Comparison of ENCODE assay signal across 1 cellular context in genomic region chr17:76134911-76135809, GRCh38.
TF ChIP-seq lines count a peak whose summit lies in the region.

No MANE protein-coding gene starts in this region.

TF ChIP-seq in WTC11, 78 proteins besides CTCF, POLR2A, EP300 and RAD21 (continued from another document):
- TF ChIP-seq, protein P1, sequence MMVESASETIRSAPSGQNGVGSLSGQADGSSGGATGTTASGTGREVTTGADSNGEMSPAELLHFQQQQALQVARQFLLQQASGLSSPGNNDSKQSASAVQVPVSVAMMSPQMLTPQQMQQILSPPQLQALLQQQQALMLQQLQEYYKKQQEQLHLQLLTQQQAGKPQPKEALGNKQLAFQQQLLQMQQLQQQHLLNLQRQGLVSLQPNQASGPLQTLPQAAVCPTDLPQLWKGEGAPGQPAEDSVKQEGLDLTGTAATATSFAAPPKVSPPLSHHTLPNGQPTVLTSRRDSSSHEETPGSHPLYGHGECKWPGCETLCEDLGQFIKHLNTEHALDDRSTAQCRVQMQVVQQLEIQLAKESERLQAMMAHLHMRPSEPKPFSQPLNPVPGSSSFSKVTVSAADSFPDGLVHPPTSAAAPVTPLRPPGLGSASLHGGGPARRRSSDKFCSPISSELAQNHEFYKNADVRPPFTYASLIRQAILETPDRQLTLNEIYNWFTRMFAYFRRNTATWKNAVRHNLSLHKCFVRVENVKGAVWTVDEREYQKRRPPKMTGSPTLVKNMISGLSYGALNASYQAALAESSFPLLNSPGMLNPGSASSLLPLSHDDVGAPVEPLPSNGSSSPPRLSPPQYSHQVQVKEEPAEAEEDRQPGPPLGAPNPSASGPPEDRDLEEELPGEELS (CRISPR knock-in tag; IDR thresholded peaks at IDR 0.05), result no peak
- no peak for TF ChIP-seq E2F4 (CRISPR knock-in tag; IDR thresholded peaks at IDR 0.05; ENCODE audit: borderline replicate concordance, low read depth)
- TF ChIP-seq PRDM15 (CRISPR knock-in tag; IDR thresholded peaks at IDR 0.05), result no peak
- TF ChIP-seq ZNF121 (CRISPR knock-in tag; IDR thresholded peaks at IDR 0.05), result no peak
- no peak for TF ChIP-seq ZNF232 (CRISPR knock-in tag; IDR thresholded peaks at IDR 0.05)
- no peak for TF ChIP-seq RORB (CRISPR knock-in tag; IDR thresholded peaks at IDR 0.05)
- TF ChIP-seq GTF2I (CRISPR knock-in tag; conservative IDR thresholded peaks at IDR 0.05), result no peak
- no peak for TF ChIP-seq FOXJ3 (CRISPR knock-in tag; IDR thresholded peaks at IDR 0.05; ENCODE audit: borderline replicate concordance)
- peak; percentile 30; the same call in 1 of the 2 replicates for TF ChIP-seq SMAD3 (CRISPR knock-in tag; IDR thresholded peaks at IDR 0.05; ENCODE audit: borderline replicate concordance)
- peak; percentile 63; the same call in 1 of the 2 replicates for TF ChIP-seq TEAD4 (CRISPR knock-in tag; IDR thresholded peaks at IDR 0.05)
- no peak for TF ChIP-seq PREB (CRISPR knock-in tag; IDR thresholded peaks at IDR 0.05; ENCODE audit: borderline replicate concordance)
- peak; percentile 56; the same call in 1 of the 2 replicates for TF ChIP-seq ZNF219 (CRISPR knock-in tag; IDR thresholded peaks at IDR 0.05; ENCODE audit: borderline replicate concordance)
- TF ChIP-seq, protein P2, sequence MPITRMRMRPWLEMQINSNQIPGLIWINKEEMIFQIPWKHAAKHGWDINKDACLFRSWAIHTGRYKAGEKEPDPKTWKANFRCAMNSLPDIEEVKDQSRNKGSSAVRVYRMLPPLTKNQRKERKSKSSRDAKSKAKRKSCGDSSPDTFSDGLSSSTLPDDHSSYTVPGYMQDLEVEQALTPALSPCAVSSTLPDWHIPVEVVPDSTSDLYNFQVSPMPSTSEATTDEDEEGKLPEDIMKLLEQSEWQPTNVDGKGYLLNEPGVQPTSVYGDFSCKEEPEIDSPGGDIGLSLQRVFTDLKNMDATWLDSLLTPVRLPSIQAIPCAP (CRISPR knock-in tag; IDR thresholded peaks at IDR 0.05), result no peak
- TF ChIP-seq, protein P3, sequence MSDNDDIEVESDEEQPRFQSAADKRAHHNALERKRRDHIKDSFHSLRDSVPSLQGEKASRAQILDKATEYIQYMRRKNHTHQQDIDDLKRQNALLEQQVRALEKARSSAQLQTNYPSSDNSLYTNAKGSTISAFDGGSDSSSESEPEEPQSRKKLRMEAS (CRISPR knock-in tag; IDR thresholded peaks at IDR 0.05), result peak; percentile 63
- TF ChIP-seq SP1 (CRISPR knock-in tag; conservative IDR thresholded peaks at IDR 0.05), result peak; percentile 74; the same call in 1 of the 2 replicates
- TF ChIP-seq CREM (CRISPR knock-in tag; IDR thresholded peaks at IDR 0.05), result no peak
- TF ChIP-seq CREB1 (CRISPR knock-in tag; IDR thresholded peaks at IDR 0.05), result no peak
- peak; percentile 87 for TF ChIP-seq ZNF423 (CRISPR knock-in tag; IDR thresholded peaks at IDR 0.05)
- TF ChIP-seq E2F1 (CRISPR knock-in tag; IDR thresholded peaks at IDR 0.05), result no peak
- TF ChIP-seq ATF1 (CRISPR knock-in tag; IDR thresholded peaks at IDR 0.05), result no peak
- TF ChIP-seq, protein P4, sequence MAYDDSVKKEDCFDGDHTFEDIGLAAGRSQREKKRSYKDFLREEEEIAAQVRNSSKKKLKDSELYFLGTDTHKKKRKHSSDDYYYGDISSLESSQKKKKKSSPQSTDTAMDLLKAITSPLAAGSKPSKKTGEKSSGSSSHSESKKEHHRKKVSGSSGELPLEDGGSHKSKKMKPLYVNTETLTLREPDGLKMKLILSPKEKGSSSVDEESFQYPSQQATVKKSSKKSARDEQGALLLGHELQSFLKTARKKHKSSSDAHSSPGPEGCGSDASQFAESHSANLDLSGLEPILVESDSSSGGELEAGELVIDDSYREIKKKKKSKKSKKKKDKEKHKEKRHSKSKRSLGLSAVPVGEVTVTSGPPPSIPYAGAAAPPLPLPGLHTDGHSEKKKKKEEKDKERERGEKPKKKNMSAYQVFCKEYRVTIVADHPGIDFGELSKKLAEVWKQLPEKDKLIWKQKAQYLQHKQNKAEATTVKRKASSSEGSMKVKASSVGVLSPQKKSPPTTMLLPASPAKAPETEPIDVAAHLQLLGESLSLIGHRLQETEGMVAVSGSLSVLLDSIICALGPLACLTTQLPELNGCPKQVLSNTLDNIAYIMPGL (CRISPR knock-in tag; IDR thresholded peaks at IDR 0.05), result no peak
- TF ChIP-seq EMX1 (CRISPR knock-in tag; IDR thresholded peaks at IDR 0.05), result no peak
- TF ChIP-seq, protein P5, sequence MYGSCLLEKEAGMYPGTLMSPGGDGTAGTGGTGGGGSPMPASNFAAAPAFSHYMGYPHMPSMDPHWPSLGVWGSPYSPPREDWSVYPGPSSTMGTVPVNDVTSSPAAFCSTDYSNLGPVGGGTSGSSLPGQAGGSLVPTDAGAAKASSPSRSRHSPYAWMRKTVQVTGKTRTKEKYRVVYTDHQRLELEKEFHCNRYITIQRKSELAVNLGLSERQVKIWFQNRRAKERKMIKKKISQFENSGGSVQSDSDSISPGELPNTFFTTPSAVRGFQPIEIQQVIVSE (CRISPR knock-in tag; IDR thresholded peaks at IDR 0.05; ENCODE audit: borderline replicate concordance), result no peak
- TF ChIP-seq GABPB1 (CRISPR knock-in tag; IDR thresholded peaks at IDR 0.05), result no peak
- no peak for TF ChIP-seq CBFB (CRISPR knock-in tag; IDR thresholded peaks at IDR 0.05; ENCODE audit: low read depth)
- no peak for TF ChIP-seq TP53 (CRISPR knock-in tag; IDR thresholded peaks at IDR 0.05)
- TF ChIP-seq, protein P6, sequence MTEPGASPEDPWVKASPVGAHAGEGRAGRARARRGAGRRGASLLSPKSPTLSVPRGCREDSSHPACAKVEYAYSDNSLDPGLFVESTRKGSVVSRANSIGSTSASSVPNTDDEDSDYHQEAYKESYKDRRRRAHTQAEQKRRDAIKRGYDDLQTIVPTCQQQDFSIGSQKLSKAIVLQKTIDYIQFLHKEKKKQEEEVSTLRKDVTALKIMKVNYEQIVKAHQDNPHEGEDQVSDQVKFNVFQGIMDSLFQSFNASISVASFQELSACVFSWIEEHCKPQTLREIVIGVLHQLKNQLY (CRISPR knock-in tag; IDR thresholded peaks at IDR 0.05), result no peak
- no peak for TF ChIP-seq ZNF317 (CRISPR knock-in tag; IDR thresholded peaks at IDR 0.05; ENCODE audit: borderline replicate concordance, low read depth)
- TF ChIP-seq TCF7 (CRISPR knock-in tag; IDR thresholded peaks at IDR 0.05; ENCODE audit: low read depth), result no peak
- no peak for TF ChIP-seq AR (CRISPR knock-in tag; IDR thresholded peaks at IDR 0.05)
- no peak for TF ChIP-seq NR3C1 (CRISPR knock-in tag; conservative IDR thresholded peaks at IDR 0.05; ENCODE audit: low read depth)
- no peak for TF ChIP-seq STAT6 (CRISPR knock-in tag; conservative IDR thresholded peaks at IDR 0.05; ENCODE audit: low read depth)
- TF ChIP-seq PRRX2 (CRISPR knock-in tag; IDR thresholded peaks at IDR 0.05), result no peak
- TF ChIP-seq NFE2L1 (CRISPR knock-in tag; IDR thresholded peaks at IDR 0.05), result 0 out of 2 replicates have a peak, but pooled peaks have one; percentile 53
